Comparison of ENCODE assay signal across 8 cellular contexts in genomic region chr11:127843483-127844396, GRCh38.
DNase-seq lines count a peak whose midpoint lies in the region; ATAC-seq, FAIRE-seq and TF ChIP-seq lines count a peak whose summit lies in the region.

No MANE protein-coding gene starts in this region.

- H4K5ac ChIP-seq in H1 (ENCODE audit: insufficient read length, low read depth, low read length) = no peak overlapping the region

- no peak overlapping the region for H2BK20ac ChIP-seq in H1 (ENCODE audit: low read length)

- CTCF ChIA-PET in H1 (lab: Charles Lee; ENCODE audit: partially characterized antibody) = interaction anchor here (0.6 to 2.7 kb wide), 49 partner anchors 9 to 820 kb away, joined by 3 to 17 read pairs (median 3); no protein-coding TSS in a partner anchor

- no peak overlapping the region for H2BK120ac ChIP-seq in H1 (replicated peaks; ENCODE audit: low read depth, low read length)

- POLR2A ChIA-PET in H1 (lab: Charles Lee; ENCODE audit: partially characterized antibody) = no interaction called here

- H3K14ac ChIP-seq in H1 (ENCODE audit: insufficient read length) = no peak overlapping the region

- no peak overlapping the region for H2AK5ac ChIP-seq in H1 (ENCODE audit: low read depth, low read length)

- no peaks in the 10 kb centered on the region for H3K9me3 Mint-ChIP-seq in stimulated activated effector memory CD8-positive, alpha-beta T cell treated with anti-CD3 and anti-CD28 coated beads, Interleukin-12 subunit alpha, Interleukin-12 subunit beta, amount 100 ng/mL, for 72 hours

- no peak overlapping the region for H3K4ac ChIP-seq in H1 (replicated peaks; ENCODE audit: insufficient read length, low read depth, low read length)

- H3K4me1 ChIP-seq in H1 (replicated peaks in 1 of 4; ENCODE audit: control insufficient read depth in 3 of 4, insufficient read depth in 4 of 4, low read length in 3 of 4) = 0 out of 7 replicates have a peak, but pooled peaks cover 0 to 2% (median 0%) of the 10 kb centered on the region in 4 experiments

- H3K18ac ChIP-seq in H1 (ENCODE audit: extremely low read depth, low read length) = no peak overlapping the region

- H2BK5ac ChIP-seq in H1 (ENCODE audit: low read depth, low read length) = no peak overlapping the region

- no peak overlapping the region for H3K4me3 Mint-ChIP-seq in stimulated activated effector memory CD8-positive, alpha-beta T cell treated with anti-CD3 and anti-CD28 coated beads, Interleukin-12 subunit alpha, Interleukin-12 subunit beta, amount 100 ng/mL, for 72 hours

- H3K79me2 ChIP-seq in H1 (ENCODE audit: control insufficient read depth in 1 of 2, insufficient read depth in 2 of 2, low read length in 2 of 2) = no peaks in the 10 kb centered on the region

- H3K4me1 Mint-ChIP-seq in stimulated activated effector memory CD8-positive, alpha-beta T cell treated with anti-CD3 and anti-CD28 coated beads, Interleukin-12 subunit alpha, Interleukin-12 subunit beta, amount 100 ng/mL, for 72 hours = no peaks in the 10 kb centered on the region

- no peaks in the 10 kb centered on the region for H3K23me2 ChIP-seq in H1 (ENCODE audit: low read depth, low read length)

- no peaks in the 10 kb centered on the region for H3K27me3 ChIP-seq in H1 (replicated peaks in 1 of 4; ENCODE audit: control insufficient read depth in 3 of 4, extremely low read depth in 1 of 4, insufficient read depth in 3 of 4, low read length in 3 of 4)

- H3K27ac Mint-ChIP-seq in stimulated activated effector memory CD8-positive, alpha-beta T cell treated with anti-CD3 and anti-CD28 coated beads, Interleukin-12 subunit alpha, Interleukin-12 subunit beta, amount 100 ng/mL, for 72 hours = no peak overlapping the region

- no peak overlapping the region for H4K91ac ChIP-seq in H1 (replicated peaks; ENCODE audit: insufficient read length, low read length)

- no peak for TF ChIP-seq EP300 in H1 (IDR thresholded peaks at IDR 0.05; ENCODE audit: borderline replicate concordance in 1 of 2, low read depth in 2 of 2, low read length in 2 of 2)

- H2BK12ac ChIP-seq in H1 (ENCODE audit: low read depth, low read length) = no peak overlapping the region

- no peaks in the 10 kb centered on the region for H3K9me3 ChIP-seq in H1 (ENCODE audit: insufficient read depth in 2 of 2, low read depth in 1 of 2, low read length in 1 of 2)

- no peaks in the 10 kb centered on the region for H3K36me3 Mint-ChIP-seq in stimulated activated effector memory CD8-positive, alpha-beta T cell treated with anti-CD3 and anti-CD28 coated beads, Interleukin-12 subunit alpha, Interleukin-12 subunit beta, amount 100 ng/mL, for 72 hours

- H3K79me1 ChIP-seq in H1 (ENCODE audit: low read depth, low read length) = no peaks in the 10 kb centered on the region

- TF ChIP-seq RAD21 in H1 (IDR thresholded peaks at IDR 0.05 in 1 of 2, conservative IDR thresholded peaks at IDR 0.05 in 1 of 2; ENCODE audit: low read depth in 2 of 2, low read length in 2 of 2) = peak; percentile 69 to 77

- 0 out of 2 replicates have a peak overlapping the region, but pooled peaks have one; percentile 77 for H2AFZ ChIP-seq in H1 (ENCODE audit: low read length)

- H2BK15ac ChIP-seq in H1 (ENCODE audit: low read length) = no peak overlapping the region

- 39% methylated on average over 12 of the region's 12 CpGs; no CpG with 5 or more reads in 1 of the 2 experiments for WGBS in H1 (ENCODE audit: extremely low coverage in 1 of 2, insufficient coverage in 1 of 2, insufficient read length in 1 of 2, insufficient replicate concordance in 2 of 2, low coverage in 1 of 2, low lambda C conversion rate in 2 of 2, missing lambda C conversion rate in 1 of 2), 2 experiments

- ATAC-seq in HG03025 (IDR thresholded peaks at IDR 0.05; ENCODE audit: low FRiP score, unreplicated experiment) = peak; percentile 74
- peak; percentile 58 for ATAC-seq in stimulated activated effector memory CD8-positive, alpha-beta T cell treated with anti-CD3 and anti-CD28 coated beads, Interleukin-12 subunit alpha, Interleukin-12 subunit beta, amount 100 ng/mL, for 72 hours

- FAIRE-seq in H1 (lab: Jason Lieb, UNC) = peak; percentile 92

- H3K4me2 ChIP-seq in H1 (ENCODE audit: insufficient read depth in 1 of 2, low read depth in 2 of 2, low read length in 2 of 2) = no peak overlapping the region

- TF ChIP-seq POLR2A in H1 (IDR thresholded peaks at IDR 0.05; ENCODE audit: control extremely low read depth in 1 of 2, low read depth in 2 of 2, low read length in 2 of 2) = no peak

- no peak overlapping the region for H3K9ac ChIP-seq in H1 (replicated peaks in 1 of 4; ENCODE audit: extremely low read depth in 1 of 4, low read depth in 3 of 4, low read length in 3 of 4)

- H3K27ac ChIP-seq in H1 (ENCODE audit: low read depth, low read length) = no peak overlapping the region

- H4K20me1 ChIP-seq in H1 (replicated peaks in 1 of 2; ENCODE audit: control insufficient read depth in 1 of 2, insufficient read depth in 2 of 2, low read length in 2 of 2) = no peaks in the 10 kb centered on the region

- no peaks in the 10 kb centered on the region; a peak in 1 of 8 replicates for H3K36me3 ChIP-seq in H1 (ENCODE audit: control insufficient read depth in 2 of 4, insufficient read depth in 4 of 4, low read length in 3 of 4)

- no peak overlapping the region for H3K23ac ChIP-seq in H1 (ENCODE audit: insufficient read length)

- H3K56ac ChIP-seq in H1 (replicated peaks; ENCODE audit: insufficient read length, low read depth, low read length) = no peak overlapping the region

- peak; percentile 13 for DNase-seq in SIG-M5 treated with dmso at 0.1 percent for 504 hours (lab: John Stamatoyannopoulos, UW; ENCODE audit: unreplicated experiment)
- DNase-seq in SIG-M5 (lab: John Stamatoyannopoulos, UW) = no peak
- DNase-seq in NCI-H345 treated with DMSO at 0.1 percent for 48 hours (lab: John Stamatoyannopoulos, UW; ENCODE audit: unreplicated experiment) = peak; percentile 59
- DNase-seq in activated CD4-positive, alpha-beta T cell treated with anti-CD3 and anti-CD28 coated beads, Interleukin-2, amount 50 U/mL, for 48 hours = peak; percentile 81 to 84
- peak; percentile 33 to 88 for DNase-seq in H1 (ENCODE audit: low read depth in 1 of 2, low spot score in 2 of 2)
- DNase-seq in mucosa of gallbladder (ENCODE audit: low spot score) = peak; percentile 74
- DNase-seq in stimulated activated effector memory CD8-positive, alpha-beta T cell treated with anti-CD3 and anti-CD28 coated beads, Interleukin-12 subunit alpha, Interleukin-12 subunit beta, amount 100 ng/mL, for 72 hours (ENCODE audit: low spot score in 2 of 2) = peak; percentile 42 to 79

- TF ChIP-seq CTCF in H1 (IDR thresholded peaks at IDR 0.05; ENCODE audit: control extremely low read depth in 1 of 3, insufficient read depth in 1 of 3, low read depth in 1 of 3, low read length in 3 of 3) = peak; percentile 64 to 74 (median 71)

- no peak overlapping the region for H3K4me3 ChIP-seq in H1 (ENCODE audit: extremely low read depth in 1 of 4, insufficient read depth in 2 of 4, low read depth in 3 of 4, low read length in 4 of 4)

- H4K8ac ChIP-seq in H1 (ENCODE audit: extremely low read depth, insufficient read depth, low read length) = no peak overlapping the region

TF ChIP-seq in H1, 55 proteins besides CTCF, POLR2A, EP300 and RAD21:
- TF ChIP-seq TAF7 (optimal IDR thresholded peaks at IDR 0.05; ENCODE audit: borderline replicate concordance, low read depth, low read length) = no peak
- TF ChIP-seq CREB1 (IDR thresholded peaks at IDR 0.05) = peak; percentile 28; the same call in 1 of the 2 replicates
- no peak for TF ChIP-seq MAFK (IDR thresholded peaks at IDR 0.05; ENCODE audit: low read depth, low read length)
- no peak for TF ChIP-seq ZNF274 (IDR thresholded peaks at IDR 0.05; ENCODE audit: borderline replicate concordance, extremely low read depth, low read length)
- TF ChIP-seq POU5F1 (IDR thresholded peaks at IDR 0.05; ENCODE audit: low read depth, low read length) = 0 out of 2 replicates have a peak, but pooled peaks have one; percentile 15
